ENCODE assay signal across 25 cellular contexts in the genomic region with DNA sequence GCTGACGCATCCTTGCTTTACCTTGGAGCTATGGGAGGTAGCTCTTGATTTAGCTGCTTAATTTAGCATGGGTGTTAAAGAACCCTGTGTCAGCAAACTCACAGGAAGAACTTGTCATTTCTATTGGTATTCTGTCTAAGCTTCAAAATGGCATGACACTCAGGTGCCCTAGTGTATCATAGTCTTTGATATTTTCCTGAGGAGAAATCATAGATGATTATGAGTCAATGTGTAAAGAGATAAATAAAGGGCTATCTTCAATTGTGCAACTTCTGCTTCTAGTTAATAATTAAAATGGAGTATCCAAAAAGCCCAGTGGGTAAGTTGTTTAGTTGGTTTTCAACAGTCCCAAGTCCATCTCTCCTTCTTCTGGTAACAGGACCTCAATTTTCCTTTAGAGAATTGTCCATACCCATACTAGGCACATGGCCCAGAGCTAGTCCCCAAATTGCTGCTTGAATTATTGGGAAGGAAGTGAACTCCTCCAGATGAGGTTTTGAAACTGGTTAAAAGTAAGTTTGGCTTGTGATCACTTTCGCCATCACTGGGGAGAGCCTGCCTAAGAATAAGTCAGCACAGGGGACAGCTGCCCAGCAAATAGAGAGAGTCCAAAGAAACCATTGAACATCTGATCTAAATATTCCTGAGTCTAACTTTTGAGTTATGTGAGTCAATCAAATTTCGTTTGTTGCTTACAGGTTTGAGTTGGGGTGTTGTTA.
DNase-seq lines count a peak whose midpoint lies in the region; ATAC-seq and TF ChIP-seq lines count a peak whose summit lies in the region.
"Had no signal": no experiment of that assay in that cellular context is flagged by ENCODE, and none has a peak within 500 bp of the region (broad histone marks: within the 10 kb centered on the region; RNA-seq: fewer than 3 reads in every experiment).

No MANE protein-coding gene starts in this region.

- TF ChIP-seq CTCF in left ventricle myocardium inferior (IDR thresholded peaks at IDR 0.05; ENCODE audit: borderline replicate concordance) (no peak), heart left ventricle (IDR thresholded peaks at IDR 0.05) (no peak), liver (IDR thresholded peaks at IDR 0.05; ENCODE audit: low read depth, low read length, missing input control) (no peak), GM20000 (IDR thresholded peaks at IDR 0.05; ENCODE audit: extremely low read depth, missing control alignments) (no peak), foreskin fibroblast (IDR thresholded peaks at IDR 0.05; ENCODE audit: low read depth, low read length) (no peak)

- H3K4me1 ChIP-seq in left ventricle myocardium inferior (peaks cover 10% of the 10 kb centered on the region), heart left ventricle (peaks cover 0 to 6% (median 0%) of the 10 kb centered on the region in 12 donors), liver (ENCODE audit: control insufficient read depth in 4 of 4, insufficient read depth in 4 of 4, low read length in 3 of 4) (peaks cover 18 to 56% (median 36%) of the 10 kb centered on the region in 4 donors)
- H3K4me1 ChIP-seq: lower lobe of right lung, transverse colon had no signal

- peak; percentile 52 to 58 for TF ChIP-seq RAD21 in liver (IDR thresholded peaks at IDR 0.05)

- H3K9ac ChIP-seq in liver (ENCODE audit: low read depth in 1 of 2, low read length in 2 of 2) = peak overlapping the region in 1 of 2 donors; percentile 32

- no peaks in the 10 kb centered on the region for H3K9me3 ChIP-seq in left ventricle myocardium inferior (replicated peaks)
- no peaks in the 10 kb centered on the region for H3K9me3 ChIP-seq in heart left ventricle
- no peaks in the 10 kb centered on the region for H3K9me3 ChIP-seq in liver (ENCODE audit: control insufficient read depth in 4 of 4, low read length in 3 of 4)
- H3K9me3 ChIP-seq: lower lobe of right lung, transverse colon had no signal

- intact Hi-C loops in left ventricle myocardium inferior (cut with micrococcal nuclease) = no loop called here
- intact Hi-C loops in heart left ventricle (cut with DNase I) = no loop called here

- ATAC-seq in heart left ventricle = no peak
- no peak for ATAC-seq in HG03045 (IDR thresholded peaks at IDR 0.05; ENCODE audit: unreplicated experiment)
- ATAC-seq: activated CD4-positive, alpha-beta T cell treated with anti-CD3 and anti-CD28 coated beads for 36 hours; stimulated activated memory B cell treated with anti-CD40 and anti-IgM and Interleukin-4, amounts not matched to agents 10 μg/mL and 1 μg/mL and 100 μg/mL, for 72 hours had no signal

- H3K36me3 ChIP-seq in left ventricle myocardium inferior = no peaks in the 10 kb centered on the region
- no peaks in the 10 kb centered on the region for H3K36me3 ChIP-seq in heart left ventricle
- no peaks in the 10 kb centered on the region for H3K36me3 ChIP-seq in liver (ENCODE audit: control insufficient read depth in 4 of 4, insufficient read depth in 3 of 4, low read depth in 1 of 4, low read length in 3 of 4)
- H3K36me3 ChIP-seq: lower lobe of right lung, transverse colon had no signal

- H3K4me3 ChIP-seq in left ventricle myocardium inferior = no peak overlapping the region
- H3K4me3 ChIP-seq in heart left ventricle = no peak overlapping the region
- no peak overlapping the region for H3K4me3 ChIP-seq in liver (ENCODE audit: low read depth in 1 of 3, low read length in 3 of 3)
- no peak overlapping the region for H3K4me3 ChIP-seq in foreskin fibroblast (ENCODE audit: low read depth in 1 of 2, low read length in 2 of 2)
- H3K4me3 ChIP-seq: lower lobe of right lung, skin epidermis, transverse colon had no signal

- DNase-seq in left ventricle myocardium inferior (no peak), heart left ventricle (no peak), GM20000 (ENCODE audit: low spot score) (no peak), amniotic stem cell (lab: John Stamatoyannopoulos, UW) (no peak), foreskin fibroblast (no peak)
- DNase-seq: activated CD4-positive, alpha-beta T cell treated with anti-CD3 and anti-CD28 coated beads for 36 hours; activated CD8-positive, alpha-beta memory T cell treated with anti-CD3 and anti-CD28 coated beads for 24 hours; activated naive CD4-positive, alpha-beta T cell treated with Interleukin-2 at 50 U/mL for 16 hours; activated T-cell treated with anti-CD3 and anti-CD28 coated beads, Interleukin-2, amount 50 U/mL, for 24 hours; AML-193; HCEC 1CT; lower lobe of right lung; NCI-H1048; NCI-H187; NCI-H226; OCI-M1; SHP77 treated with DMSO at 0.1 percent for 48 hours; stimulated activated CD4-positive, alpha-beta T cell treated with anti-CD3 and anti-CD28 coated beads, Interleukin-2, amount 100 ng/mL, for 24 hours; transverse colon had no signal

- H3K27ac ChIP-seq in left ventricle myocardium inferior (replicated peaks) = peak overlapping the region; percentile 21
- no peak overlapping the region for H3K27ac ChIP-seq in heart left ventricle
- H3K27ac ChIP-seq in angular gyrus (ENCODE audit: low read depth, low read length) = peak overlapping the region; percentile 95
- H3K27ac ChIP-seq in liver (ENCODE audit: low read depth in 1 of 2, low read length in 2 of 2) = peak overlapping the region; percentile 89 to 93
- H3K27ac ChIP-seq: 22Rv1, lower lobe of right lung, skin epidermis, transverse colon had no signal

- TF ChIP-seq POLR2A in heart left ventricle (IDR thresholded peaks at IDR 0.05) = no peak

- WGBS in heart left ventricle, 4 donors = 72 to 88% (median 86%) methylated on average over 3 of the region's 3 CpGs
- 37% methylated on average over 3 of the region's 3 CpGs for WGBS in liver

- no peaks in the 10 kb centered on the region for H3K27me3 ChIP-seq in left ventricle myocardium inferior (ENCODE audit: low read depth)
- H3K27me3 ChIP-seq in heart left ventricle = no peaks in the 10 kb centered on the region
- no peaks in the 10 kb centered on the region for H3K27me3 ChIP-seq in liver (ENCODE audit: control insufficient read depth in 4 of 4, insufficient read depth in 4 of 4, low read length in 3 of 4)
- H3K27me3 ChIP-seq: transverse colon had no signal

TF ChIP-seq in liver, 16 proteins besides CTCF, POLR2A, EP300 and RAD21 (continues in another document):
- TF ChIP-seq JUND (IDR thresholded peaks at IDR 0.05) = peak; percentile 73 to 86
- no peak for TF ChIP-seq GABPA (IDR thresholded peaks at IDR 0.05 in 1 of 2, conservative IDR thresholded peaks at IDR 0.05 in 1 of 2)
- peak; percentile 77 for TF ChIP-seq HNF4G (IDR thresholded peaks at IDR 0.05)
- peak; percentile 13 for TF ChIP-seq FOXA1 (IDR thresholded peaks at IDR 0.05)
- TF ChIP-seq TAF1 (conservative IDR thresholded peaks at IDR 0.05) = peak; percentile 71
- no peak for TF ChIP-seq NR2F2 (IDR thresholded peaks at IDR 0.05)
- TF ChIP-seq, protein P1, sequence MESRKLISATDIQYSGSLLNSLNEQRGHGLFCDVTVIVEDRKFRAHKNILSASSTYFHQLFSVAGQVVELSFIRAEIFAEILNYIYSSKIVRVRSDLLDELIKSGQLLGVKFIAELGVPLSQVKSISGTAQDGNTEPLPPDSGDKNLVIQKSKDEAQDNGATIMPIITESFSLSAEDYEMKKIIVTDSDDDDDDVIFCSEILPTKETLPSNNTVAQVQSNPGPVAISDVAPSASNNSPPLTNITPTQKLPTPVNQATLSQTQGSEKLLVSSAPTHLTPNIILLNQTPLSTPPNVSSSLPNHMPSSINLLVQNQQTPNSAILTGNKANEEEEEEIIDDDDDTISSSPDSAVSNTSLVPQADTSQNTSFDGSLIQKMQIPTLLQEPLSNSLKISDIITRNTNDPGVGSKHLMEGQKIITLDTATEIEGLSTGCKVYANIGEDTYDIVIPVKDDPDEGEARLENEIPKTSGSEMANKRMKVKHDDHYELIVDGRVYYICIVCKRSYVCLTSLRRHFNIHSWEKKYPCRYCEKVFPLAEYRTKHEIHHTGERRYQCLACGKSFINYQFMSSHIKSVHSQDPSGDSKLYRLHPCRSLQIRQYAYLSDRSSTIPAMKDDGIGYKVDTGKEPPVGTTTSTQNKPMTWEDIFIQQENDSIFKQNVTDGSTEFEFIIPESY (IDR thresholded peaks at IDR 0.05) = no peak
- TF ChIP-seq SP1 (IDR thresholded peaks at IDR 0.05) = peak; percentile 93
- TF ChIP-seq, protein P2, sequence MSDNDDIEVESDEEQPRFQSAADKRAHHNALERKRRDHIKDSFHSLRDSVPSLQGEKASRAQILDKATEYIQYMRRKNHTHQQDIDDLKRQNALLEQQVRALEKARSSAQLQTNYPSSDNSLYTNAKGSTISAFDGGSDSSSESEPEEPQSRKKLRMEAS (IDR thresholded peaks at IDR 0.05) = peak; percentile 76
- TF ChIP-seq YY1 (IDR thresholded peaks at IDR 0.05) = peak; percentile 83
- peak; percentile 86 for TF ChIP-seq REST (IDR thresholded peaks at IDR 0.05)
- peak; percentile 60 to 77 for TF ChIP-seq RXRA (IDR thresholded peaks at IDR 0.05)
- TF ChIP-seq FOXA2 (IDR thresholded peaks at IDR 0.05) = peak; percentile 69
- TF ChIP-seq EGR1 (IDR thresholded peaks at IDR 0.05; ENCODE audit: low read depth in 2 of 2) = peak in 1 of 2 donors; percentile 40
- peak; percentile 92 to 94 for TF ChIP-seq HNF4A (conservative IDR thresholded peaks at IDR 0.05)

Comparison
In these comparisons a context has a peak if more than half of its experiments do, and no peak if none do; other contexts are left out.
1. H3K27ac ChIP-seq: peak in left ventricle myocardium inferior (single experiment), angular gyrus (single experiment) and liver (2 of 2); none in heart left ventricle (0 of 12).